In the genomic region with DNA sequence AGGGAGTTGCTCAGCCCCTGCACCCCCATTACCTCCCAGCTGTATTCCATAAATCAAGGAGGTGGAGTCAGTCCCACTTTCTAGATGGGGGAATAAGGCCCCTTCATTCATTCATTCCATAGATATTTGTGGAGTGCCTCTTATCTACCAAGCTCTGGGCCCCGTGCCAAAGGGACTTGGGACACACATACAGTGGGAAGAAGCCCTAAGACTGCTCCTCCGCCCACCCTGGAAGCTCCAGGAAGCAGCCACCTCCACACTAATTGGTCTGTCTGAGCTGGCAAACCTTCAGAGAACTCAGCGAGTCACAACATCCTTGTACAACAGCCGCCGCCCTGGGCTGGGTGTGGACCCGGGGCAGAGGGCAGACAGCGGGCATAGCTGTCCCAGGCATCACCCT, we compare ENCODE assay signal across 9 cellular contexts. TPM values are rescaled to one million over a fixed set of nuclear protein-coding genes. Genes with fewer than 3 reads are reported as not detected.
DNase-seq lines count a peak whose midpoint lies in the region; ATAC-seq, FAIRE-seq and TF ChIP-seq lines count a peak whose summit lies in the region.
"Had no signal": no experiment of that assay in that cellular context is flagged by ENCODE, and none has a peak within 500 bp of the region (broad histone marks: within the 10 kb centered on the region; RNA-seq: fewer than 3 reads in every experiment).

No MANE protein-coding gene starts in this region.

- H3K36me3 ChIP-seq in SJCRH30 = no peaks in the 10 kb centered on the region; the same call in 1 of the 2 replicates
- H3K36me3 ChIP-seq in skeletal muscle satellite cell (ENCODE audit: insufficient read depth, low read length) = no peaks in the 10 kb centered on the region

- no peak for TF ChIP-seq CTCF in osteocyte (IDR thresholded peaks at IDR 0.05)

- DNase-seq in H54 (ENCODE audit: insufficient read length, low spot score) (peak; percentile 60), SJCRH30 (peak; percentile 99), glomerular visceral epithelial cell (ENCODE audit: extremely low spot score) (peak; percentile 96), cortex of kidney (lab: John Stamatoyannopoulos, UW) (no peak), osteocyte (ENCODE audit: extremely low spot score, unreplicated experiment) (no peak)
- no peak for DNase-seq in NK-92 treated with Interleukin-12 subunit alpha and Interleukin-12 subunit beta, amount 100 ng/mL, for 24 hours (lab: John Stamatoyannopoulos, UW)
- DNase-seq: NCI-H1436 had no signal

- H3K9me3 Mint-ChIP-seq in osteocyte (ENCODE audit: unreplicated experiment) = no peaks in the 10 kb centered on the region

- no peak for TF ChIP-seq POLR2A in H54 (IDR thresholded peaks at IDR 0.05; ENCODE audit: low read depth, low read length)

- H3K36me3 Mint-ChIP-seq in osteocyte (ENCODE audit: unreplicated experiment) = peaks cover 3% of the 10 kb centered on the region

- peaks cover 59% of the 10 kb centered on the region for H3K4me1 Mint-ChIP-seq in osteocyte (ENCODE audit: unreplicated experiment)

- H3K4me1 ChIP-seq in SJCRH30 (peaks cover 56% of the 10 kb centered on the region), skeletal muscle satellite cell (ENCODE audit: control insufficient read depth, insufficient read depth, low read length) (peaks cover 76% of the 10 kb centered on the region)

- peak overlapping the region; percentile 74 for H3K27ac ChIP-seq in SJCRH30

- peak overlapping the region; percentile 39 for H3K9ac ChIP-seq in skeletal muscle satellite cell (ENCODE audit: low read depth, low read length)

- no peak for ATAC-seq in GM21526 (IDR thresholded peaks at IDR 0.05; ENCODE audit: low FRiP score, unreplicated experiment)

- H3K27me3 ChIP-seq in SJCRH30 (no peaks in the 10 kb centered on the region), skeletal muscle satellite cell (ENCODE audit: control insufficient read depth, insufficient read depth, low read length) (no peaks in the 10 kb centered on the region)

- H3K27me3 Mint-ChIP-seq in osteocyte (ENCODE audit: unreplicated experiment) = no peaks in the 10 kb centered on the region

- H3K4me3 ChIP-seq in SJCRH30 (no peak overlapping the region), skeletal muscle satellite cell (ENCODE audit: low read length) (peak overlapping the region; percentile 9)

- no peak overlapping the region for H3K4me3 Mint-ChIP-seq in osteocyte (ENCODE audit: unreplicated experiment)

- H3K4me2 ChIP-seq in skeletal muscle satellite cell (ENCODE audit: low read length) = peak overlapping the region; percentile 41

- FAIRE-seq in H54 (lab: Jason Lieb, UNC) = no peak

- no peak overlapping the region for H3K27ac Mint-ChIP-seq in osteocyte (ENCODE audit: unreplicated experiment)

- H3K9me3 ChIP-seq in SJCRH30 (replicated peaks) (no peaks in the 10 kb centered on the region), skeletal muscle satellite cell (replicated peaks; ENCODE audit: low read length) (no peaks in the 10 kb centered on the region)

RNA-seq across cellular contexts. Expression of a gene that starts 6.4 kb away (rescaled TPM):
- total RNA-seq in SJCRH30 (2014; rRNA removed; shearing (Covaris generic)) = 67.8 and 94.4 TPM in 2 replicates
- 0.44 TPM in 1 of 2 replicates, not detected in the other for total RNA-seq in skeletal muscle satellite cell (2012; rRNA removed)
- 23.2 and 25.8 TPM in 2 replicates for total RNA-seq in osteocyte

RNA-seq across cellular contexts. Expression of a gene that starts 22.7 kb away (rescaled TPM):
- total RNA-seq in SJCRH30 (2014; rRNA removed; shearing (Covaris generic)) = 19.8 and 27.7 TPM in 2 replicates
- total RNA-seq in skeletal muscle satellite cell (2012; rRNA removed) = 10.6 and 34.7 TPM in 2 replicates
- total RNA-seq in osteocyte = 108 and 110 TPM in 2 replicates

RNA-seq across cellular contexts. Expression of a gene that starts 40.0 kb away (rescaled TPM):
- 0.38 and 1.2 TPM in 2 replicates for total RNA-seq in SJCRH30 (2014; rRNA removed; shearing (Covaris generic))
- not detected in 2 replicates for total RNA-seq in skeletal muscle satellite cell (2012; rRNA removed)
- total RNA-seq in osteocyte = not detected in 2 replicates

Comparison
In these comparisons a context has a peak if more than half of its experiments do, and no peak if none do; other contexts are left out.
1. DNase-seq: peak in H54 (single experiment), SJCRH30 (2 of 2) and glomerular visceral epithelial cell (single experiment); none in cortex of kidney (single experiment), NK-92 treated with Interleukin-12 subunit alpha and Interleukin-12 subunit beta, amount 100 ng/mL, for 24 hours (single experiment) and osteocyte (single experiment).